ENCODE assay signal across 8 cellular contexts in genomic region chr16:56356276-56357241, GRCh38.
DNase-seq lines count a peak whose midpoint lies in the region; ATAC-seq and TF ChIP-seq lines count a peak whose summit lies in the region.

No MANE protein-coding gene starts in this region.

- TF ChIP-seq POLR2A in ovary (IDR thresholded peaks at IDR 0.05) (no peak), tibial nerve (IDR thresholded peaks at IDR 0.05) (no peak)

- no peak overlapping the region for H3K9ac ChIP-seq in SK-N-SH

- no peaks in the 10 kb centered on the region for H3K27me3 Mint-ChIP-seq in Caco-2 (ENCODE audit: insufficient read depth, unreplicated experiment)
- no peaks in the 10 kb centered on the region for H3K27me3 Mint-ChIP-seq in activated naive CD8-positive, alpha-beta T cell treated with anti-CD3 and anti-CD28 coated beads, Interleukin-2, amount 50 U/mL, for 24 hours

- ATAC-seq in GM21367 (IDR thresholded peaks at IDR 0.05; ENCODE audit: unreplicated experiment) (peak; percentile 89), Right ventricle myocardium superior (ENCODE audit: poor library complexity) (peak; percentile 96)
- peak; percentile 76 for ATAC-seq in activated naive CD8-positive, alpha-beta T cell treated with anti-CD3 and anti-CD28 coated beads, Interleukin-2, amount 50 U/mL, for 24 hours

- H3F3A ChIP-seq in SK-N-SH (replicated peaks; ENCODE audit: insufficient read depth), result no peaks in the 10 kb centered on the region

- peak; percentile 73 for TF ChIP-seq RAD21 in SK-N-SH (IDR thresholded peaks at IDR 0.05; ENCODE audit: low read length)

- peak overlapping the region; percentile 43 for H3K27ac Mint-ChIP-seq in Caco-2 (ENCODE audit: unreplicated experiment)
- H3K27ac Mint-ChIP-seq in activated naive CD8-positive, alpha-beta T cell treated with anti-CD3 and anti-CD28 coated beads, Interleukin-2, amount 50 U/mL, for 24 hours, result peak overlapping the region; percentile 89

- H3K4me3 Mint-ChIP-seq in Caco-2 (ENCODE audit: unreplicated experiment), result peak overlapping the region; percentile 87
- peak overlapping the region; percentile 77 for H3K4me3 Mint-ChIP-seq in activated naive CD8-positive, alpha-beta T cell treated with anti-CD3 and anti-CD28 coated beads, Interleukin-2, amount 50 U/mL, for 24 hours

- H3K9me3 ChIP-seq in Caco-2, result no peaks in the 10 kb centered on the region
- H3K9me3 ChIP-seq in SK-N-SH, result no peaks in the 10 kb centered on the region
- no peaks in the 10 kb centered on the region for H3K9me3 ChIP-seq in ovary
- no peaks in the 10 kb centered on the region for H3K9me3 ChIP-seq in tibial nerve

- no peaks in the 10 kb centered on the region for H3K9me2 ChIP-seq in SK-N-SH

- H3K4me1 ChIP-seq in Caco-2, result peaks cover 9% of the 10 kb centered on the region
- peaks cover 0 to 8% of the 10 kb centered on the region in 2 experiments; a peak in 2 of 4 replicates for H3K4me1 ChIP-seq in SK-N-SH (ENCODE audit: control insufficient read depth in 1 of 2, insufficient read depth in 2 of 2, low read depth in 1 of 2, low read length in 1 of 2)
- no peaks in the 10 kb centered on the region for H3K4me1 ChIP-seq in ovary (ENCODE audit: insufficient read depth)
- H3K4me1 ChIP-seq in tibial nerve, result peaks cover 0 to 19% (median 5%) of the 10 kb centered on the region in 4 donors

- no peaks in the 10 kb centered on the region for H4K20me1 ChIP-seq in SK-N-SH (ENCODE audit: insufficient read depth)

- peak; percentile 89 to 99 for TF ChIP-seq CTCF in Caco-2 (IDR thresholded peaks at IDR 0.05; ENCODE audit: insufficient read depth in 1 of 2, low read depth in 1 of 2, low read length in 1 of 2, severe bottlenecking in 1 of 2, unreplicated experiment in 1 of 2)
- TF ChIP-seq CTCF in SK-N-SH (IDR thresholded peaks at IDR 0.05), result peak; percentile 78
- peak; percentile 69 to 79 (median 72) for TF ChIP-seq CTCF in ovary (IDR thresholded peaks at IDR 0.05)
- TF ChIP-seq CTCF in tibial nerve (IDR thresholded peaks at IDR 0.05), result peak; percentile 72 to 93 (median 85)

- H3K4me1 Mint-ChIP-seq in Caco-2 (ENCODE audit: low read depth, unreplicated experiment), result peaks cover 8% of the 10 kb centered on the region
- H3K4me1 Mint-ChIP-seq in activated naive CD8-positive, alpha-beta T cell treated with anti-CD3 and anti-CD28 coated beads, Interleukin-2, amount 50 U/mL, for 24 hours, result peaks cover 41% of the 10 kb centered on the region

- H3K4me3 ChIP-seq in Caco-2 (ENCODE audit: low read depth, low read length), result peak overlapping the region; percentile 37
- peak overlapping the region in 1 of 2 experiments; percentile 35; a peak in 1 of 4 replicates for H3K4me3 ChIP-seq in SK-N-SH (ENCODE audit: low read depth in 2 of 2, low read length in 1 of 2)
- H3K4me3 ChIP-seq in ovary, result peak overlapping the region; percentile 42
- peak overlapping the region; percentile 29 to 52 (median 42) for H3K4me3 ChIP-seq in tibial nerve

- WGBS in SK-N-SH (ENCODE audit: low lambda C conversion rate), result 31% methylated on average over 32 of the region's 33 CpGs
- WGBS in ovary, 3 donors, result 0 to 1% (median 1%) methylated on average over 33 of the region's 33 CpGs
- WGBS in tibial nerve, 2 donors, result 2% methylated on average over 30 to 32 of the region's 33 CpGs

- BruUV-seq in Caco-2 (replicated peaks; lab: Mats Ljungman, UMichigan), result no TSS peak

- no peaks in the 10 kb centered on the region for H3K9me3 Mint-ChIP-seq in Caco-2 (ENCODE audit: unreplicated experiment)
- H3K9me3 Mint-ChIP-seq in activated naive CD8-positive, alpha-beta T cell treated with anti-CD3 and anti-CD28 coated beads, Interleukin-2, amount 50 U/mL, for 24 hours, result no peaks in the 10 kb centered on the region

- CTCF ChIA-PET in Caco-2 (lab: Charles Lee) (interaction anchor here (0.5 to 2.3 kb wide), 22 partner anchors 8 to 514 kb away, joined by 3 to 61 read pairs (median 5); partner anchors contain the start of genes MT1F, NUDT21 and OGFOD1), SK-N-SH (lab: Yijun Ruan, JAX) (interaction anchor here (0.5 to 2.7 kb wide), 50 partner anchors 9 to 892 kb away, joined by 3 to 50 read pairs (median 5); partner anchors contain the start of gene CES5A)

- H2AFZ ChIP-seq in SK-N-SH (ENCODE audit: low read depth), result peak overlapping the region; percentile 41; the same call in 1 of the 2 replicates

- H3K36me3 ChIP-seq in Caco-2 (ENCODE audit: control insufficient read depth, insufficient read depth, low read length), result no peaks in the 10 kb centered on the region
- peaks cover 4 to 9% of the 10 kb centered on the region in 2 experiments for H3K36me3 ChIP-seq in SK-N-SH (replicated peaks in 1 of 2; ENCODE audit: control insufficient read depth in 1 of 2, insufficient read depth in 2 of 2, low read length in 1 of 2)
- H3K36me3 ChIP-seq in ovary, result no peaks in the 10 kb centered on the region
- H3K36me3 ChIP-seq in tibial nerve, result peaks cover 0 to 11% (median 0%) of the 10 kb centered on the region in 3 donors

- intact Hi-C loops in Caco-2 (cut with micrococcal nuclease; ENCODE audit: unreplicated experiment), result loop anchor here (1.0 kb wide), 1 partner anchor 24 kb away; no protein-coding TSS in a partner anchor
- intact Hi-C loops in Right ventricle myocardium superior (cut with DNase I), result no loop called here
- intact Hi-C loops in ovary (cut with DNase I), result no loop called here

- POLR2A ChIA-PET in Caco-2 (lab: Charles Lee) (interaction anchor here (0.6 kb wide), 1 partner anchor 91 kb away, joined by 3 read pairs; no protein-coding TSS in a partner anchor), SK-N-SH (lab: Yijun Ruan, JAX) (interaction anchor here (0.7 kb wide), 1 partner anchor 83 kb away, joined by 3 read pairs; no protein-coding TSS in a partner anchor)

- DNase-seq in Caco-2 (peak; percentile 89 to 91), HS-5 (ENCODE audit: low read depth) (peak; percentile 55), SK-N-SH (peak; percentile 93), Right ventricle myocardium superior (peak; percentile 90), ovary (peak; percentile 72 to 85 (median 77)), tibial nerve (ENCODE audit: low spot score in 2 of 2) (peak; percentile 67 to 76)
- DNase-seq in activated naive CD8-positive, alpha-beta T cell treated with anti-CD3 and anti-CD28 coated beads, Interleukin-2, amount 50 U/mL, for 24 hours, result peak; percentile 65

- peak overlapping the region; percentile 20; the same call in 1 of the 2 replicates for H3K4me2 ChIP-seq in SK-N-SH

- H3K27me3 ChIP-seq in Caco-2 (replicated peaks; ENCODE audit: control insufficient read depth, insufficient read depth, low read length) (no peaks in the 10 kb centered on the region), SK-N-SH (ENCODE audit: insufficient read depth) (no peaks in the 10 kb centered on the region), ovary (no peaks in the 10 kb centered on the region), tibial nerve (no peaks in the 10 kb centered on the region)

- TF ChIP-seq EP300 in SK-N-SH (IDR thresholded peaks at IDR 0.05; ENCODE audit: borderline replicate concordance in 1 of 2, low read depth in 1 of 2, low read length in 1 of 2) (no peak), ovary (IDR thresholded peaks at IDR 0.05) (no peak), tibial nerve (IDR thresholded peaks at IDR 0.05) (peak in 1 of 2 donors; percentile 24)

- peak overlapping the region; percentile 24 to 25; a peak in 2 of 4 replicates for H3K27ac ChIP-seq in SK-N-SH (ENCODE audit: low read depth in 2 of 2, low read length in 1 of 2)
- H3K27ac ChIP-seq in ovary, result peak overlapping the region in 1 of 2 donors; percentile 63
- H3K27ac ChIP-seq in tibial nerve, result peak overlapping the region in 3 of 4 donors; percentile 6 to 71 (median 30)

- no peaks in the 10 kb centered on the region for H3K79me2 ChIP-seq in SK-N-SH (ENCODE audit: insufficient read depth)

- peaks cover 6% of the 10 kb centered on the region for H3K36me3 Mint-ChIP-seq in Caco-2 (ENCODE audit: insufficient read depth, unreplicated experiment)
- no peaks in the 10 kb centered on the region for H3K36me3 Mint-ChIP-seq in activated naive CD8-positive, alpha-beta T cell treated with anti-CD3 and anti-CD28 coated beads, Interleukin-2, amount 50 U/mL, for 24 hours (ENCODE audit: low read depth)

TF ChIP-seq in SK-N-SH, 30 proteins besides CTCF, POLR2A, EP300 and RAD21:
- TF ChIP-seq CHD2 (IDR thresholded peaks at IDR 0.05; ENCODE audit: low read length, partially characterized antibody) (peak; percentile 68), USF1 (IDR thresholded peaks at IDR 0.05; ENCODE audit: borderline replicate concordance, low read depth) (no peak), MEF2A (IDR thresholded peaks at IDR 0.05; ENCODE audit: borderline replicate concordance, low read depth) (no peak), PBX3 (IDR thresholded peaks at IDR 0.05) (no peak), SMC3 (IDR thresholded peaks at IDR 0.05; ENCODE audit: low read depth, low read length) (peak; percentile 82), MAX (IDR thresholded peaks at IDR 0.05; ENCODE audit: low read depth) (peak; percentile 32; the same call in 1 of the 2 replicates), ELF1 (IDR thresholded peaks at IDR 0.05) (no peak), TEAD4 (IDR thresholded peaks at IDR 0.05; ENCODE audit: borderline replicate concordance, insufficient read depth) (no peak), GATA2 (CRISPR knock-in tag; IDR thresholded peaks at IDR 0.05) (no peak)
